In genomic region chr6:42782689-42783176, GRCh38 we compare ENCODE assay signal across 9 cellular contexts. TPM values are rescaled to one million over a fixed set of nuclear protein-coding genes. Genes with fewer than 3 reads are reported as not detected.
DNase-seq lines count a peak whose midpoint lies in the region; ATAC-seq, FAIRE-seq and TF ChIP-seq lines count a peak whose summit lies in the region.
"Had no signal": no experiment of that assay in that cellular context is flagged by ENCODE, and none has a peak within 500 bp of the region (broad histone marks: within the 10 kb centered on the region; RNA-seq: fewer than 3 reads in every experiment).

No MANE protein-coding gene starts in this region.

- intact Hi-C loops in aorta (cut with DNase I), result loop anchor here (2.0 to 5.0 kb wide), 3 partner anchors 36 to 95 kb away; partner anchors contain the start of genes RPL7L1 (in 1 of the 2) and TBCC (in 1 of the 2)

- no peaks in the 10 kb centered on the region for H3K9me2 ChIP-seq in hepatocyte (replicated peaks; ENCODE audit: insufficient read depth)

- no peaks in the 10 kb centered on the region for H3K27me3 Mint-ChIP-seq in astrocyte (ENCODE audit: low read depth, unreplicated experiment)

- H2AFZ ChIP-seq in astrocyte (ENCODE audit: low read depth, low read length) (no peak overlapping the region), hepatocyte (peak overlapping the region; percentile 80)

- H3K4me2 ChIP-seq in astrocyte (ENCODE audit: low read length) (peak overlapping the region; percentile 91), hepatocyte (peak overlapping the region; percentile 84)

- H3K4me3 ChIP-seq in astrocyte (ENCODE audit: insufficient read depth, low read depth, low read length), result peak overlapping the region; percentile 94
- H3K4me3 ChIP-seq in hepatocyte, result peak overlapping the region; percentile 91
- peak overlapping the region; percentile 89 for H3K4me3 ChIP-seq in rectal smooth muscle tissue (ENCODE audit: low read length)
- H3K4me3 ChIP-seq in aorta (ENCODE audit: low read length in 2 of 2), result peak overlapping the region; percentile 74 to 99

- peaks cover 49% of the 10 kb centered on the region for H3K79me2 ChIP-seq in astrocyte (ENCODE audit: insufficient read depth, low read length)
- H3K79me2 ChIP-seq in hepatocyte, result peaks cover 72% of the 10 kb centered on the region

- H3K9me3 Mint-ChIP-seq in astrocyte (ENCODE audit: unreplicated experiment), result no peaks in the 10 kb centered on the region

- H3K4me1 Mint-ChIP-seq in astrocyte (ENCODE audit: low read depth, unreplicated experiment), result peaks cover 16% of the 10 kb centered on the region

- FAIRE-seq in astrocyte (lab: Jason Lieb, UNC), result no peak
- FAIRE-seq: islet of Langerhans had no signal

- DNase-seq in COR-L47 (lab: John Stamatoyannopoulos, UW) (peak; percentile 82), GOT3 (lab: John Stamatoyannopoulos, UW) (peak; percentile 32), NCI-H1694 (lab: John Stamatoyannopoulos, UW) (peak; percentile 56), T1000 (lab: John Stamatoyannopoulos, UW) (peak; percentile 65), astrocyte (ENCODE audit: low read depth) (peak; percentile 87), hepatocyte (ENCODE audit: low spot score) (peak; percentile 86), aorta (peak in 1 of 2 donors; percentile 94)

- H4K20me1 ChIP-seq in astrocyte (ENCODE audit: insufficient read depth, low read length) (peaks cover 14% of the 10 kb centered on the region), hepatocyte (ENCODE audit: insufficient read depth, poor library complexity, severe bottlenecking) (peaks cover 5% of the 10 kb centered on the region)

- H3K9ac ChIP-seq in astrocyte (ENCODE audit: low read length), result peak overlapping the region; percentile 100
- peak overlapping the region; percentile 97 for H3K9ac ChIP-seq in rectal smooth muscle tissue (ENCODE audit: low read length)

- H3K27ac ChIP-seq in astrocyte (ENCODE audit: low read depth, low read length), result peak overlapping the region; percentile 99
- peak overlapping the region; percentile 100 for H3K27ac ChIP-seq in hepatocyte
- peak overlapping the region; percentile 100 for H3K27ac ChIP-seq in rectal smooth muscle tissue (ENCODE audit: low read depth, low read length)
- H3K27ac ChIP-seq in aorta (ENCODE audit: low read depth in 1 of 2, low read length in 2 of 2), result peak overlapping the region; percentile 100

- H3K9me3 ChIP-seq in astrocyte (ENCODE audit: insufficient read depth, low read depth, low read length), result no peaks in the 10 kb centered on the region
- no peaks in the 10 kb centered on the region for H3K9me3 ChIP-seq in hepatocyte (ENCODE audit: low read depth)
- H3K9me3 ChIP-seq in aorta (ENCODE audit: control insufficient read depth, low read length), result no peaks in the 10 kb centered on the region

- H3K36me3 ChIP-seq in astrocyte (ENCODE audit: insufficient read depth, low read length) (no peaks in the 10 kb centered on the region), hepatocyte (replicated peaks; ENCODE audit: insufficient read depth, low read depth) (no peaks in the 10 kb centered on the region), rectal smooth muscle tissue (ENCODE audit: control insufficient read depth, insufficient read depth, low read length) (no peaks in the 10 kb centered on the region), aorta (ENCODE audit: control insufficient read depth in 1 of 2, insufficient read depth in 2 of 2, low read length in 1 of 2) (no peaks in the 10 kb centered on the region)

- peaks cover 11% of the 10 kb centered on the region for H3K4me1 ChIP-seq in astrocyte (ENCODE audit: insufficient read depth, low read length)
- peaks cover 36% of the 10 kb centered on the region for H3K4me1 ChIP-seq in hepatocyte (ENCODE audit: insufficient read depth)
- peaks cover 14% of the 10 kb centered on the region for H3K4me1 ChIP-seq in rectal smooth muscle tissue (ENCODE audit: control insufficient read depth, insufficient read depth, low read length)
- peaks cover 0 to 3% of the 10 kb centered on the region in 2 donors for H3K4me1 ChIP-seq in aorta (ENCODE audit: control insufficient read depth in 1 of 2, insufficient read depth in 2 of 2, low read length in 2 of 2)

- H3K36me3 Mint-ChIP-seq in astrocyte (ENCODE audit: low read depth, unreplicated experiment), result no peaks in the 10 kb centered on the region

- 0% methylated on average over 9 of the region's 51 CpGs for WGBS in hepatocyte (ENCODE audit: low lambda C conversion rate, missing lambda C conversion rate)
- WGBS in aorta, 2 donors, result 0% methylated on average over 39 to 51 of the region's 51 CpGs

- H3K27me3 ChIP-seq in astrocyte (ENCODE audit: insufficient read depth, low read length) (no peaks in the 10 kb centered on the region), hepatocyte (no peaks in the 10 kb centered on the region), rectal smooth muscle tissue (ENCODE audit: control insufficient read depth, insufficient read depth, low read length) (no peaks in the 10 kb centered on the region), aorta (ENCODE audit: control insufficient read depth in 1 of 2, insufficient read depth in 2 of 2, low read length in 1 of 2) (no peaks in the 10 kb centered on the region)

- peak overlapping the region; percentile 98 for H3K27ac Mint-ChIP-seq in astrocyte (ENCODE audit: unreplicated experiment)

- H3K4me3 Mint-ChIP-seq in astrocyte (ENCODE audit: unreplicated experiment), result peak overlapping the region; percentile 87

- TF ChIP-seq CTCF in astrocyte (IDR thresholded peaks at IDR 0.05; ENCODE audit: insufficient read depth, low read depth, low read length) (no peak), hepatocyte (IDR thresholded peaks at IDR 0.05; ENCODE audit: poor library complexity) (no peak)

- peak; percentile 90 for ATAC-seq in aorta (ENCODE audit: low FRiP score)

RNA-seq across cellular contexts. Expression of gene BICRAL, which starts 0.9 kb away (rescaled TPM):
- total RNA-seq in astrocyte (5.9 and 7.1 TPM in 2 replicates), hepatocyte (6.3 and 8.1 TPM in 2 replicates), aorta (10 to 100 TPM; 17.2 to 21.1 TPM)
- polyA plus RNA-seq in hepatocyte (2.1 and 3.1 TPM in 2 replicates), aorta (1 to 10 TPM; 4.8 to 5.8 TPM)

RNA-seq across cellular contexts. Expression of gene TBCC, which starts 36.8 kb away (rescaled TPM):
- 25.8 and 27.4 TPM in 2 replicates for total RNA-seq in astrocyte
- total RNA-seq in hepatocyte, result 28.9 and 30.2 TPM in 2 replicates
- 22.1 and 31.5 TPM in 2 replicates for polyA plus RNA-seq in hepatocyte
- 10 to 100 TPM; 16.1 to 16.8 TPM for total RNA-seq in aorta
- 10 to 100 TPM; 14.4 to 33.1 TPM for polyA plus RNA-seq in aorta
